Comparison of ENCODE assay signal across 8 cellular contexts in genomic region chr19:48955308-48955958, GRCh38. TPM values are rescaled to one million over a fixed set of nuclear protein-coding genes. Genes with fewer than 3 reads are reported as not detected.
DNase-seq lines count a peak whose midpoint lies in the region; ATAC-seq, FAIRE-seq and TF ChIP-seq lines count a peak whose summit lies in the region.

No MANE protein-coding gene starts in this region.

- no peak for ATAC-seq in GM19351 (IDR thresholded peaks at IDR 0.05; ENCODE audit: unreplicated experiment)

- peaks cover 12% of the 10 kb centered on the region for H3K4me1 Mint-ChIP-seq in progenitor cell of endocrine pancreas (ENCODE audit: low read depth)

- H3K27me3 ChIP-seq in GM06990 (replicated peaks; ENCODE audit: control insufficient read depth, insufficient read depth, low read length) = no peaks in the 10 kb centered on the region
- no peaks in the 10 kb centered on the region for H3K27me3 ChIP-seq in Peyer's patch
- H3K27me3 ChIP-seq in esophagus muscularis mucosa = no peaks in the 10 kb centered on the region

- H3K9me3 ChIP-seq in Peyer's patch (no peaks in the 10 kb centered on the region), esophagus muscularis mucosa (no peaks in the 10 kb centered on the region)

- H3K27me3 Mint-ChIP-seq in progenitor cell of endocrine pancreas = no peaks in the 10 kb centered on the region

- TF ChIP-seq POLR2A in Peyer's patch (IDR thresholded peaks at IDR 0.05) = no peak
- no peak for TF ChIP-seq POLR2A in esophagus muscularis mucosa (IDR thresholded peaks at IDR 0.05; ENCODE audit: low read depth)
- no peak for TF ChIP-seq POLR2A in H54 (IDR thresholded peaks at IDR 0.05; ENCODE audit: low read depth, low read length)

- FAIRE-seq in H54 (lab: Jason Lieb, UNC) = no peak

- peaks cover 10% of the 10 kb centered on the region for H3K36me3 Mint-ChIP-seq in progenitor cell of endocrine pancreas (ENCODE audit: insufficient read depth)

- peaks cover 0 to 19% (median 8%) of the 10 kb centered on the region in 4 donors for H3K4me1 ChIP-seq in Peyer's patch
- H3K4me1 ChIP-seq in esophagus muscularis mucosa = peaks cover 13 to 25% (median 23%) of the 10 kb centered on the region in 4 donors

- H3K27ac ChIP-seq in Peyer's patch (peak overlapping the region; percentile 80 to 94 (median 87)), esophagus muscularis mucosa (replicated peaks in 1 of 4) (peak overlapping the region; percentile 84 to 93 (median 89))

- DNase-seq in GM06990 (ENCODE audit: extremely low read depth, insufficient read length) (no peak), Peyer's patch (no peak), esophagus muscularis mucosa (ENCODE audit: extremely low spot score) (no peak), progenitor cell of endocrine pancreas (ENCODE audit: low spot score, unreplicated experiment) (no peak), UCSD-AML1 (lab: John Stamatoyannopoulos, UW; ENCODE audit: unreplicated experiment) (no peak), H54 (ENCODE audit: insufficient read length, low spot score) (no peak), KG1 (lab: John Stamatoyannopoulos, UW) (no peak)

- H3K4me3 ChIP-seq in GM06990 (replicated peaks; ENCODE audit: low read depth, low read length) (peak overlapping the region; percentile 90), Peyer's patch (peak overlapping the region; percentile 80 to 95 (median 86)), esophagus muscularis mucosa (peak overlapping the region; percentile 84 to 93 (median 90))

- 62% methylated on average over 14 of the region's 16 CpGs for WGBS in esophagus muscularis mucosa

- peak overlapping the region; percentile 77 for H3K27ac Mint-ChIP-seq in progenitor cell of endocrine pancreas

- intact Hi-C loops in esophagus muscularis mucosa (cut with DNase I) = no loop called here

- no peaks in the 10 kb centered on the region for H3K9me3 Mint-ChIP-seq in progenitor cell of endocrine pancreas (ENCODE audit: low read depth)

- no peak for TF ChIP-seq EP300 in esophagus muscularis mucosa (IDR thresholded peaks at IDR 0.05)

- H3K4me3 Mint-ChIP-seq in progenitor cell of endocrine pancreas (ENCODE audit: low read depth) = peak overlapping the region; percentile 64

- H3K36me3 ChIP-seq in GM06990 (ENCODE audit: control insufficient read depth, insufficient read depth, low read length) (peaks cover 10% of the 10 kb centered on the region), Peyer's patch (no peaks in the 10 kb centered on the region), esophagus muscularis mucosa (peaks cover 0 to 26% (median 2%) of the 10 kb centered on the region in 4 donors)

- no peak for TF ChIP-seq CTCF in GM06990 (IDR thresholded peaks at IDR 0.05; ENCODE audit: insufficient read depth, low read length, poor library complexity, severe bottlenecking)
- peak in 1 of 6 experiments; percentile 1 for TF ChIP-seq CTCF in Peyer's patch (IDR thresholded peaks at IDR 0.05)
- no peak for TF ChIP-seq CTCF in esophagus muscularis mucosa (IDR thresholded peaks at IDR 0.05)
- no peak for TF ChIP-seq CTCF in progenitor cell of endocrine pancreas (IDR thresholded peaks at IDR 0.05; ENCODE audit: unreplicated experiment)

RNA-seq across cellular contexts. Expression of gene BAX, which starts 0.8 kb away (rescaled TPM):
- total RNA-seq in Peyer's patch (100 to 1,000 TPM in 3 of 4 donors, 10 to 100 TPM in 1; 71.0 to 138 (median 104) TPM), esophagus muscularis mucosa (10 to 100 TPM; 39.0 to 50.4 (median 42.3) TPM), progenitor cell of endocrine pancreas (141 and 153 TPM in 2 replicates)

RNA-seq across cellular contexts. Expression of gene FTL, which starts 9.7 kb away (rescaled TPM):
- total RNA-seq in Peyer's patch = 1,000 to 10,000 TPM; 5,249 to 9,852 (median 6,180) TPM
- total RNA-seq in esophagus muscularis mucosa = 1,000 to 10,000 TPM; 3,246 to 4,339 (median 3,896) TPM
- total RNA-seq in progenitor cell of endocrine pancreas = 2,544 and 2,716 TPM in 2 replicates

RNA-seq across cellular contexts. Expression of gene DHDH, which starts 21.9 kb away (rescaled TPM):
- 10 to 100 TPM in 3 of 4 donors, not detected in 1; 14.6 to 55.5 (median 45.9) TPM for total RNA-seq in Peyer's patch
- total RNA-seq in esophagus muscularis mucosa = under 1 TPM in 1 of 4 donors, not detected in 3; 0.57 TPM
- total RNA-seq in progenitor cell of endocrine pancreas = 1.1 and 1.8 TPM in 2 replicates

RNA-seq across cellular contexts. Expression of gene GYS1, which starts 37.7 kb away (rescaled TPM):
- total RNA-seq in Peyer's patch = 10 to 100 TPM; 24.8 to 61.8 (median 44.0) TPM
- total RNA-seq in esophagus muscularis mucosa = 10 to 100 TPM; 33.3 to 39.3 (median 37.3) TPM
- 57.4 and 65.8 TPM in 2 replicates for total RNA-seq in progenitor cell of endocrine pancreas

RNA-seq across cellular contexts. Expression of gene RUVBL2, which starts 38.3 kb away (rescaled TPM):
- total RNA-seq in Peyer's patch (100 to 1,000 TPM in 1 of 4 donors, 10 to 100 TPM in 3; 34.2 to 111 (median 42.8) TPM), esophagus muscularis mucosa (100 to 1,000 TPM in 2 of 4 donors, 10 to 100 TPM in 2; 72.7 to 113 (median 97.6) TPM), progenitor cell of endocrine pancreas (81.5 and 83.0 TPM in 2 replicates)
